In genomic region chr1:89615676-89616598, GRCh38 we compare ENCODE assay signal across 1 cellular context.
TF ChIP-seq lines count a peak whose summit lies in the region.

No MANE protein-coding gene starts in this region.

TF ChIP-seq in H1, 55 proteins besides CTCF, POLR2A, EP300 and RAD21 (continued from another document):
- TF ChIP-seq CHD7 (IDR thresholded peaks at IDR 0.05; ENCODE audit: insufficient replicate concordance, low read length) (no peak), GTF2F1 (IDR thresholded peaks at IDR 0.05; ENCODE audit: borderline replicate concordance, low read depth, low read length) (no peak), RFX5 (IDR thresholded peaks at IDR 0.05; ENCODE audit: borderline replicate concordance, low read depth, low read length) (no peak), GABPA (IDR thresholded peaks at IDR 0.05; ENCODE audit: borderline replicate concordance, insufficient read depth, low read length) (no peak), SIX5 (IDR thresholded peaks at IDR 0.05; ENCODE audit: low read depth, low read length) (no peak), SIN3A (conservative IDR thresholded peaks at IDR 0.05 in 1 of 2, IDR thresholded peaks at IDR 0.05 in 1 of 2; ENCODE audit: low read depth in 1 of 2, low read length in 2 of 2) (no peak), RNF2 (IDR thresholded peaks at IDR 0.05; ENCODE audit: borderline replicate concordance, low read depth, low read length, missing control alignments, poor library complexity, severe bottlenecking) (no peak), BRCA1 (IDR thresholded peaks at IDR 0.05; ENCODE audit: low read depth, low read length) (no peak), TBP (IDR thresholded peaks at IDR 0.05; ENCODE audit: low read depth, low read length) (no peak), SP1 (IDR thresholded peaks at IDR 0.05; ENCODE audit: low read depth, low read length) (no peak)
